1 cellular context compared by ENCODE assay signal in genomic region chr7:135204876-135205275, GRCh38.
TF ChIP-seq lines count a peak whose summit lies in the region.

No MANE protein-coding gene starts in this region.

TF ChIP-seq in GM12878, 131 proteins besides CTCF, POLR2A, EP300 and RAD21:
- TF ChIP-seq FOXM1 (IDR thresholded peaks at IDR 0.05; ENCODE audit: low read depth, low read length) (no peak), ETV6 (conservative IDR thresholded peaks at IDR 0.05 in 1 of 2, IDR thresholded peaks at IDR 0.05 in 1 of 2; ENCODE audit: borderline replicate concordance in 1 of 2, low read depth in 1 of 2) (no peak), RBBP5 (conservative IDR thresholded peaks at IDR 0.05) (no peak), CHD1 (IDR thresholded peaks at IDR 0.05; ENCODE audit: low read depth, low read length) (no peak), MYB (IDR thresholded peaks at IDR 0.05; ENCODE audit: borderline replicate concordance, low read depth, low read length) (no peak), ZNF24 (IDR thresholded peaks at IDR 0.05) (no peak), NBN (IDR thresholded peaks at IDR 0.05) (no peak), ZNF592 (IDR thresholded peaks at IDR 0.05) (no peak), PAX8 (IDR thresholded peaks at IDR 0.05) (no peak), EED (IDR thresholded peaks at IDR 0.05; ENCODE audit: low read depth) (no peak), SMC3 (IDR thresholded peaks at IDR 0.05; ENCODE audit: borderline replicate concordance, low read length) (no peak), SRF (IDR thresholded peaks at IDR 0.05; ENCODE audit: low read depth in 2 of 2, low read length in 2 of 2) (no peak), KAT2A (conservative IDR thresholded peaks at IDR 0.05; ENCODE audit: control insufficient read depth, low read depth, low read length) (no peak), SMAD1 (IDR thresholded peaks at IDR 0.05; ENCODE audit: low read depth, partially characterized antibody) (no peak)
- TF ChIP-seq, protein P1, sequence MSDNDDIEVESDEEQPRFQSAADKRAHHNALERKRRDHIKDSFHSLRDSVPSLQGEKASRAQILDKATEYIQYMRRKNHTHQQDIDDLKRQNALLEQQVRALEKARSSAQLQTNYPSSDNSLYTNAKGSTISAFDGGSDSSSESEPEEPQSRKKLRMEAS (IDR thresholded peaks at IDR 0.05; ENCODE audit: low read depth, low read length) = no peak
